In genomic region chr16:86579268-86580062, GRCh38 we compare ENCODE assay signal across 13 cellular contexts. TPM values are rescaled to one million over a fixed set of nuclear protein-coding genes. Genes with fewer than 3 reads are reported as not detected.
A peak's percentile ranks its signal among the peaks of the same experiment; 100 is the strongest.
DNase-seq lines count a peak whose midpoint lies in the region; ATAC-seq and TF ChIP-seq lines count a peak whose summit lies in the region.
"Had no signal": no experiment of that assay in that cellular context is flagged by ENCODE, and none has a peak within 500 bp of the region (broad histone marks: within the 10 kb centered on the region; RNA-seq: fewer than 3 reads in every experiment).

No MANE protein-coding gene starts in this region.

- peaks cover 22% of the 10 kb centered on the region for H3K27me3 Mint-ChIP-seq in endothelial cell (ENCODE audit: unreplicated experiment)

- DNase-seq in NT2/D1 (ENCODE audit: low read depth, low spot score) (no peak), endothelial cell (ENCODE audit: low spot score) (peak; percentile 25), RPMI8226 (no peak), NCI-H82 treated with DMSO at 0.1 percent for 48 hours (lab: John Stamatoyannopoulos, UW; ENCODE audit: unreplicated experiment) (no peak)
- DNase-seq: cerebellar nuclear complex, Karpas-422, NCI-H226 had no signal

- H3K36me3 ChIP-seq in ACC112 (ENCODE audit: insufficient read depth, low read length) (no peaks in the 10 kb centered on the region; the same call in 1 of the 2 replicates), NT2/D1 (ENCODE audit: insufficient read depth, insufficient read length, low read length) (no peaks in the 10 kb centered on the region), mucosa of rectum (ENCODE audit: control insufficient read depth in 2 of 2, insufficient read depth in 2 of 2, low read length in 2 of 2) (no peaks in the 10 kb centered on the region)

- ATAC-seq in GM19452 (IDR thresholded peaks at IDR 0.05; ENCODE audit: unreplicated experiment) (no peak), HG02623 (IDR thresholded peaks at IDR 0.05; ENCODE audit: unreplicated experiment) (no peak)

- peak overlapping the region; percentile 90 for H3K4me3 Mint-ChIP-seq in endothelial cell (ENCODE audit: unreplicated experiment)

- peaks cover 62% of the 10 kb centered on the region for H3K79me2 ChIP-seq in ACC112 (ENCODE audit: control insufficient read depth, insufficient read depth, low read length, unreplicated experiment)
- H3K79me2 ChIP-seq: parathyroid adenoma had no signal

- H3K4me1 ChIP-seq in ACC112 (ENCODE audit: control insufficient read depth, insufficient read depth, low read length, unreplicated experiment) (peaks cover 44% of the 10 kb centered on the region), NT2/D1 (ENCODE audit: insufficient read depth, insufficient read length) (peaks cover 14% of the 10 kb centered on the region), mucosa of rectum (ENCODE audit: control insufficient read depth in 2 of 2, insufficient read depth in 2 of 2, low read length in 2 of 2) (peaks cover 0 to 4% of the 10 kb centered on the region in 2 donors)
- H3K4me1 ChIP-seq: parathyroid adenoma had no signal

- H3K36me3 Mint-ChIP-seq in endothelial cell (ENCODE audit: low read depth, unreplicated experiment), result peaks cover 5% of the 10 kb centered on the region

- peaks cover 41% of the 10 kb centered on the region for H3K4me1 Mint-ChIP-seq in endothelial cell (ENCODE audit: unreplicated experiment)

- no peaks in the 10 kb centered on the region for H3K27me3 ChIP-seq in ACC112 (ENCODE audit: insufficient read depth, low read length)
- peaks cover 88% of the 10 kb centered on the region for H3K27me3 ChIP-seq in NT2/D1 (ENCODE audit: insufficient read depth, insufficient read length)
- H3K27me3 ChIP-seq in mucosa of rectum (ENCODE audit: control insufficient read depth in 2 of 2, insufficient read depth in 2 of 2, low read length in 2 of 2), result peaks cover 27 to 35% of the 10 kb centered on the region in 2 donors

- no peak overlapping the region for H2AFZ ChIP-seq in ACC112 (ENCODE audit: low read length, unreplicated experiment)
- H2AFZ ChIP-seq: parathyroid adenoma had no signal

- H3K9me3 ChIP-seq in NT2/D1 (ENCODE audit: insufficient read depth, low read length), result no peaks in the 10 kb centered on the region
- H3K9me3 ChIP-seq in mucosa of rectum (ENCODE audit: control insufficient read depth in 2 of 2, low read length in 2 of 2), result no peaks in the 10 kb centered on the region

- no peaks in the 10 kb centered on the region for H3K9me3 Mint-ChIP-seq in endothelial cell (ENCODE audit: unreplicated experiment)

- no peak for TF ChIP-seq CTCF in endothelial cell (IDR thresholded peaks at IDR 0.05; ENCODE audit: unreplicated experiment)

- peak overlapping the region; percentile 13 for H3K4me3 ChIP-seq in ACC112 (ENCODE audit: low read depth, low read length)
- peak overlapping the region; percentile 55 for H3K4me3 ChIP-seq in NT2/D1 (ENCODE audit: insufficient read length, low read depth)
- peak overlapping the region; percentile 43 to 52 for H3K4me3 ChIP-seq in mucosa of rectum (ENCODE audit: low read length in 2 of 2)

- peak overlapping the region; percentile 79 for H3K9ac ChIP-seq in NT2/D1 (ENCODE audit: insufficient read length, low read depth)
- H3K9ac ChIP-seq in mucosa of rectum (ENCODE audit: low read depth in 1 of 2, low read length in 2 of 2), result peak overlapping the region in 1 of 2 donors; percentile 59
- H3K9ac ChIP-seq: parathyroid adenoma had no signal

- H3K27ac Mint-ChIP-seq in endothelial cell (ENCODE audit: unreplicated experiment), result peak overlapping the region; percentile 74

- H3K27ac ChIP-seq in ACC112 (ENCODE audit: low read depth, low read length) (peak overlapping the region; percentile 83), mucosa of rectum (ENCODE audit: low read depth in 2 of 2, low read length in 2 of 2) (peak overlapping the region; percentile 68 to 74)
- H3K27ac ChIP-seq: parathyroid adenoma had no signal

RNA-seq across cellular contexts. Expression of gene FOXL1, which starts 1.1 kb away (rescaled TPM):
- total RNA-seq in endothelial cell (ENCODE audit: unreplicated experiment), result 3.4 TPM
- total RNA-seq: activated CD8-positive, alpha-beta memory T cell treated with anti-CD3 and anti-CD28 coated beads for 36 hours had no signal

RNA-seq across cellular contexts. Expression of gene FOXC2, which starts 12.8 kb away (rescaled TPM):
- 16.3 TPM for total RNA-seq in endothelial cell (ENCODE audit: unreplicated experiment)
- total RNA-seq: activated CD8-positive, alpha-beta memory T cell treated with anti-CD3 and anti-CD28 coated beads for 36 hours had no signal

RNA-seq across cellular contexts. Expression of gene MTHFSD, which starts 24.4 kb away (rescaled TPM):
- 30.6 TPM for total RNA-seq in endothelial cell (ENCODE audit: unreplicated experiment)
